ENCODE assay signal across 10 cellular contexts in genomic region chr6:54992789-54993188, GRCh38.
DNase-seq lines count a peak whose midpoint lies in the region; ATAC-seq and TF ChIP-seq lines count a peak whose summit lies in the region.
"Had no signal": no experiment of that assay in that cellular context is flagged by ENCODE, and none has a peak within 500 bp of the region (broad histone marks: within the 10 kb centered on the region; RNA-seq: fewer than 3 reads in every experiment).

No MANE protein-coding gene starts in this region.

- TF ChIP-seq CTCF in GM06990 (IDR thresholded peaks at IDR 0.05; ENCODE audit: insufficient read depth, low read length, poor library complexity, severe bottlenecking), result peak; percentile 64

- no peaks in the 10 kb centered on the region for H3K4me1 ChIP-seq in iPS DF 6.9 (ENCODE audit: control insufficient read depth, insufficient read depth, low read length)

- no peak for DNase-seq in GM06990 (ENCODE audit: extremely low read depth, insufficient read length)
- peak; percentile 36 for DNase-seq in RKO (ENCODE audit: low spot score)
- DNase-seq in iPS DF 6.9 (ENCODE audit: low read depth, low spot score), result peak; percentile 11
- no peak for DNase-seq in activated naive CD4-positive, alpha-beta T cell (lab: John Stamatoyannopoulos, UW)
- DNase-seq in activated CD8-positive, alpha-beta memory T cell treated with anti-CD3 and anti-CD28 coated beads, Interleukin-2, amount 50 U/mL, for 4 hours, result no peak
- DNase-seq: activated effector memory CD4-positive, alpha-beta T cell treated with Interleukin-2 at 50 U/mL for 16 hours; NCI-H446 had no signal

- ATAC-seq in HG02610 (IDR thresholded peaks at IDR 0.05; ENCODE audit: unreplicated experiment), result peak; percentile 59
- ATAC-seq in HG02973 (IDR thresholded peaks at IDR 0.05; ENCODE audit: unreplicated experiment), result no peak
- no peak for ATAC-seq in GM21576 (IDR thresholded peaks at IDR 0.05; ENCODE audit: unreplicated experiment)

- H3K9me3 ChIP-seq in iPS DF 6.9 (ENCODE audit: control insufficient read depth, insufficient read depth, low read length), result no peaks in the 10 kb centered on the region

- H3K27me3 ChIP-seq in GM06990 (replicated peaks; ENCODE audit: control insufficient read depth, insufficient read depth, low read length) (no peaks in the 10 kb centered on the region), iPS DF 6.9 (ENCODE audit: control insufficient read depth, insufficient read depth, low read length) (no peaks in the 10 kb centered on the region)

- no peak overlapping the region for H3K27ac ChIP-seq in iPS DF 6.9 (ENCODE audit: low read length)

- H3K36me3 ChIP-seq in GM06990 (ENCODE audit: control insufficient read depth, insufficient read depth, low read length) (no peaks in the 10 kb centered on the region), iPS DF 6.9 (ENCODE audit: control insufficient read depth, insufficient read depth, low read length) (no peaks in the 10 kb centered on the region)

- H3K4me3 ChIP-seq in GM06990 (replicated peaks; ENCODE audit: low read depth, low read length) (no peak overlapping the region), iPS DF 6.9 (ENCODE audit: low read length) (no peak overlapping the region)

Comparison
In these comparisons a context has a peak if more than half of its experiments do, and no peak if none do; other contexts are left out.
1. DNase-seq: peak in RKO (single experiment) and iPS DF 6.9 (single experiment); none in GM06990 (single experiment), activated naive CD4-positive, alpha-beta T cell (0 of 4) and activated CD8-positive, alpha-beta memory T cell treated with anti-CD3 and anti-CD28 coated beads, Interleukin-2, amount 50 U/mL, for 4 hours (single experiment).